Comparison of ENCODE assay signal across 8 cellular contexts in genomic region chr20:32189691-32190607, GRCh38. TPM values are rescaled to one million over a fixed set of nuclear protein-coding genes. Genes with fewer than 3 reads are reported as not detected.
A peak's percentile ranks its signal among the peaks of the same experiment; 100 is the strongest.
DNase-seq lines count a peak whose midpoint lies in the region; ATAC-seq and TF ChIP-seq lines count a peak whose summit lies in the region.

No MANE protein-coding gene starts in this region.

- no peaks in the 10 kb centered on the region for H3K27me3 Mint-ChIP-seq in osteocyte (ENCODE audit: unreplicated experiment)

- peaks cover 10 to 16% of the 10 kb centered on the region in 2 donors for H3K36me3 Mint-ChIP-seq in activated naive CD4-positive, alpha-beta T cell treated with anti-CD3 and anti-CD28 coated beads, Interleukin-2, amount 50 U/mL, for 72 hours
- H3K36me3 Mint-ChIP-seq in osteocyte (ENCODE audit: unreplicated experiment): peaks cover 5% of the 10 kb centered on the region

- peak overlapping the region; percentile 81 for H3K4me3 Mint-ChIP-seq in osteocyte (ENCODE audit: unreplicated experiment)

- DNase-seq in DMS79 (lab: John Stamatoyannopoulos, UW) (peak; percentile 61), NCI-H748 (lab: John Stamatoyannopoulos, UW; ENCODE audit: unreplicated experiment) (peak; percentile 71), Right ventricle myocardium superior (peak; percentile 57), osteocyte (ENCODE audit: extremely low spot score, unreplicated experiment) (peak; percentile 87), NCI-H2029 (lab: John Stamatoyannopoulos, UW) (no peak)
- DNase-seq in activated naive CD4-positive, alpha-beta T cell treated with anti-CD3 and anti-CD28 coated beads, Interleukin-2, amount 50 U/mL, for 72 hours (ENCODE audit: low spot score in 2 of 2): peak; percentile 29 to 56

- peaks cover 20% of the 10 kb centered on the region for H3K4me1 Mint-ChIP-seq in osteocyte (ENCODE audit: unreplicated experiment)

- peak overlapping the region; percentile 64 to 94 for H3K27ac Mint-ChIP-seq in activated naive CD4-positive, alpha-beta T cell treated with anti-CD3 and anti-CD28 coated beads, Interleukin-2, amount 50 U/mL, for 72 hours
- H3K27ac Mint-ChIP-seq in osteocyte (ENCODE audit: unreplicated experiment): peak overlapping the region; percentile 86

- H3K9me3 Mint-ChIP-seq in activated naive CD4-positive, alpha-beta T cell treated with anti-CD3 and anti-CD28 coated beads, Interleukin-2, amount 50 U/mL, for 72 hours: no peaks in the 10 kb centered on the region
- H3K9me3 Mint-ChIP-seq in osteocyte (ENCODE audit: unreplicated experiment): no peaks in the 10 kb centered on the region

- intact Hi-C loops in Right ventricle myocardium superior (cut with DNase I): no loop called here

- peak; percentile 38 to 86 for ATAC-seq in activated naive CD4-positive, alpha-beta T cell treated with anti-CD3 and anti-CD28 coated beads, Interleukin-2, amount 50 U/mL, for 72 hours
- peak; percentile 57 for ATAC-seq in Right ventricle myocardium superior (ENCODE audit: poor library complexity)
- ATAC-seq in HG03139 (IDR thresholded peaks at IDR 0.05; ENCODE audit: unreplicated experiment): no peak
- no peak for ATAC-seq in GM21381 (IDR thresholded peaks at IDR 0.05; ENCODE audit: unreplicated experiment)

- no peak for TF ChIP-seq CTCF in osteocyte (IDR thresholded peaks at IDR 0.05)

RNA-seq across cellular contexts. Expression of gene PLAGL2, which starts 17.6 kb away (rescaled TPM):
- 10 to 100 TPM; 51.3 to 65.2 TPM for total RNA-seq in activated naive CD4-positive, alpha-beta T cell treated with anti-CD3 and anti-CD28 coated beads, Interleukin-2, amount 50 U/mL, for 72 hours
- total RNA-seq in Right ventricle myocardium superior: 5.7 TPM
- 11.5 and 11.8 TPM in 2 replicates for total RNA-seq in osteocyte

RNA-seq across cellular contexts. Expression of gene POFUT1, which starts 17.7 kb away (rescaled TPM):
- 10 to 100 TPM; 18.7 to 39.7 TPM for total RNA-seq in activated naive CD4-positive, alpha-beta T cell treated with anti-CD3 and anti-CD28 coated beads, Interleukin-2, amount 50 U/mL, for 72 hours
- total RNA-seq in Right ventricle myocardium superior (24.9 TPM), osteocyte (49.5 and 52.7 TPM in 2 replicates)

Comparison
In these comparisons a context has a peak if more than half of its experiments do, and no peak if none do; other contexts are left out.
1. ATAC-seq: peak in activated naive CD4-positive, alpha-beta T cell treated with anti-CD3 and anti-CD28 coated beads, Interleukin-2, amount 50 U/mL, for 72 hours (2 of 2) and Right ventricle myocardium superior (single experiment); none in HG03139 (single experiment) and GM21381 (single experiment).